2 cellular contexts compared by ENCODE assay signal in the genomic region with DNA sequence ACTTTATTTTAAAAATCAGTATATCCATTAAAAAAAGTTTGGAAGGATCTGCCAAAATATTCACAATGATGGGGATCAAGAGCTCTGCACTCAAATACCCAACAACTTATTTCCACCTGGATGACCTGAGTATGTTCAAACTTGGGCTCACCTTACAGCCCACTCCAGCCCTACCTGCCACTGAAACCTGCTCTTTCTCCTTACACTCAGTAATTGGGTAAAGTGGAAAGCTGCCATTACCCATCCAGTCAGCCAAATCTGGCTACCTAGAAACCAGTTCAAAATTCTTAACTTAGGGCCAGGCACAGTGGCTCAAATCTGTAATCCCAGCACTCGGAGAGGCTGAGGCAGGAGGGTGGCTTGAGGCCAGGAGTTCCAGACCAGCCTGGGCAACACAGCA.
TF ChIP-seq lines count a peak whose summit lies in the region.

No MANE protein-coding gene starts in this region.

TF ChIP-seq in SK-N-SH treated with all-trans-retinoic acid at 6 μM for 48 hours, 23 proteins besides CTCF, POLR2A, EP300 and RAD21:
- TF ChIP-seq, protein P1, sequence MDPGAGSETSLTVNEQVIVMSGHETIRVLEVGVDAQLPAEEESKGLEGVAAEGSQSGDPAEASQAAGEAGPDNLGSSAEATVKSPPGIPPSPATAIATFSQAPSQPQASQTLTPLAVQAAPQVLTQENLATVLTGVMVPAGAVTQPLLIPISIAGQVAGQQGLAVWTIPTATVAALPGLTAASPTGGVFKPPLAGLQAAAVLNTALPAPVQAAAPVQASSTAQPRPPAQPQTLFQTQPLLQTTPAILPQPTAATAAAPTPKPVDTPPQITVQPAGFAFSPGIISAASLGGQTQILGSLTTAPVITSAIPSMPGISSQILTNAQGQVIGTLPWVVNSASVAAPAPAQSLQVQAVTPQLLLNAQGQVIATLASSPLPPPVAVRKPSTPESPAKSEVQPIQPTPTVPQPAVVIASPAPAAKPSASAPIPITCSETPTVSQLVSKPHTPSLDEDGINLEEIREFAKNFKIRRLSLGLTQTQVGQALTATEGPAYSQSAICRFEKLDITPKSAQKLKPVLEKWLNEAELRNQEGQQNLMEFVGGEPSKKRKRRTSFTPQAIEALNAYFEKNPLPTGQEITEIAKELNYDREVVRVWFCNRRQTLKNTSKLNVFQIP (CRISPR knock-in tag; IDR thresholded peaks at IDR 0.05; ENCODE audit: borderline replicate concordance, low read depth), result no peak
- TF ChIP-seq SNAI2 (CRISPR knock-in tag; IDR thresholded peaks at IDR 0.05) (no peak), OSR1 (CRISPR knock-in tag; IDR thresholded peaks at IDR 0.05) (no peak), ZC3H10 (CRISPR knock-in tag; IDR thresholded peaks at IDR 0.05) (no peak), PPARA (CRISPR knock-in tag; IDR thresholded peaks at IDR 0.05; ENCODE audit: borderline replicate concordance) (no peak), ZNF565 (CRISPR knock-in tag; conservative IDR thresholded peaks at IDR 0.05; ENCODE audit: low read depth) (no peak), ZNF70 (CRISPR knock-in tag; IDR thresholded peaks at IDR 0.05) (no peak), ESRRG (CRISPR knock-in tag; IDR thresholded peaks at IDR 0.05) (no peak), GLIS3 (CRISPR knock-in tag; IDR thresholded peaks at IDR 0.05) (no peak), TOX (CRISPR knock-in tag; IDR thresholded peaks at IDR 0.05; ENCODE audit: borderline replicate concordance) (no peak), ZFP3 (CRISPR knock-in tag; IDR thresholded peaks at IDR 0.05) (no peak), CSDC2 (CRISPR knock-in tag; IDR thresholded peaks at IDR 0.05) (no peak), RARB (CRISPR knock-in tag; IDR thresholded peaks at IDR 0.05) (no peak), ZNF8 (CRISPR knock-in tag; IDR thresholded peaks at IDR 0.05) (no peak)
- TF ChIP-seq, protein P2, sequence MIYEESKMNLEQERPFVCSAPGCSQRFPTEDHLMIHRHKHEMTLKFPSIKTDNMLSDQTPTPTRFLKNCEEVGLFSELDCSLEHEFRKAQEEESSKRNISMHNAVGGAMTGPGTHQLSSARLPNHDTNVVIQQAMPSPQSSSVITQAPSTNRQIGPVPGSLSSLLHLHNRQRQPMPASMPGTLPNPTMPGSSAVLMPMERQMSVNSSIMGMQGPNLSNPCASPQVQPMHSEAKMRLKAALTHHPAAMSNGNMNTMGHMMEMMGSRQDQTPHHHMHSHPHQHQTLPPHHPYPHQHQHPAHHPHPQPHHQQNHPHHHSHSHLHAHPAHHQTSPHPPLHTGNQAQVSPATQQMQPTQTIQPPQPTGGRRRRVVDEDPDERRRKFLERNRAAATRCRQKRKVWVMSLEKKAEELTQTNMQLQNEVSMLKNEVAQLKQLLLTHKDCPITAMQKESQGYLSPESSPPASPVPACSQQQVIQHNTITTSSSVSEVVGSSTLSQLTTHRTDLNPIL (CRISPR knock-in tag; IDR thresholded peaks at IDR 0.05; ENCODE audit: low read depth), result no peak
- TF ChIP-seq, protein P3, sequence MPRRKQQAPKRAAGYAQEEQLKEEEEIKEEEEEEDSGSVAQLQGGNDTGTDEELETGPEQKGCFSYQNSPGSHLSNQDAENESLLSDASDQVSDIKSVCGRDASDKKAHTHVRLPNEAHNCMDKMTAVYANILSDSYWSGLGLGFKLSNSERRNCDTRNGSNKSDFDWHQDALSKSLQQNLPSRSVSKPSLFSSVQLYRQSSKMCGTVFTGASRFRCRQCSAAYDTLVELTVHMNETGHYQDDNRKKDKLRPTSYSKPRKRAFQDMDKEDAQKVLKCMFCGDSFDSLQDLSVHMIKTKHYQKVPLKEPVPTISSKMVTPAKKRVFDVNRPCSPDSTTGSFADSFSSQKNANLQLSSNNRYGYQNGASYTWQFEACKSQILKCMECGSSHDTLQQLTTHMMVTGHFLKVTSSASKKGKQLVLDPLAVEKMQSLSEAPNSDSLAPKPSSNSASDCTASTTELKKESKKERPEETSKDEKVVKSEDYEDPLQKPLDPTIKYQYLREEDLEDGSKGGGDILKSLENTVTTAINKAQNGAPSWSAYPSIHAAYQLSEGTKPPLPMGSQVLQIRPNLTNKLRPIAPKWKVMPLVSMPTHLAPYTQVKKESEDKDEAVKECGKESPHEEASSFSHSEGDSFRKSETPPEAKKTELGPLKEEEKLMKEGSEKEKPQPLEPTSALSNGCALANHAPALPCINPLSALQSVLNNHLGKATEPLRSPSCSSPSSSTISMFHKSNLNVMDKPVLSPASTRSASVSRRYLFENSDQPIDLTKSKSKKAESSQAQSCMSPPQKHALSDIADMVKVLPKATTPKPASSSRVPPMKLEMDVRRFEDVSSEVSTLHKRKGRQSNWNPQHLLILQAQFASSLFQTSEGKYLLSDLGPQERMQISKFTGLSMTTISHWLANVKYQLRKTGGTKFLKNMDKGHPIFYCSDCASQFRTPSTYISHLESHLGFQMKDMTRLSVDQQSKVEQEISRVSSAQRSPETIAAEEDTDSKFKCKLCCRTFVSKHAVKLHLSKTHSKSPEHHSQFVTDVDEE (CRISPR knock-in tag; IDR thresholded peaks at IDR 0.05), result no peak
- TF ChIP-seq, protein P4, sequence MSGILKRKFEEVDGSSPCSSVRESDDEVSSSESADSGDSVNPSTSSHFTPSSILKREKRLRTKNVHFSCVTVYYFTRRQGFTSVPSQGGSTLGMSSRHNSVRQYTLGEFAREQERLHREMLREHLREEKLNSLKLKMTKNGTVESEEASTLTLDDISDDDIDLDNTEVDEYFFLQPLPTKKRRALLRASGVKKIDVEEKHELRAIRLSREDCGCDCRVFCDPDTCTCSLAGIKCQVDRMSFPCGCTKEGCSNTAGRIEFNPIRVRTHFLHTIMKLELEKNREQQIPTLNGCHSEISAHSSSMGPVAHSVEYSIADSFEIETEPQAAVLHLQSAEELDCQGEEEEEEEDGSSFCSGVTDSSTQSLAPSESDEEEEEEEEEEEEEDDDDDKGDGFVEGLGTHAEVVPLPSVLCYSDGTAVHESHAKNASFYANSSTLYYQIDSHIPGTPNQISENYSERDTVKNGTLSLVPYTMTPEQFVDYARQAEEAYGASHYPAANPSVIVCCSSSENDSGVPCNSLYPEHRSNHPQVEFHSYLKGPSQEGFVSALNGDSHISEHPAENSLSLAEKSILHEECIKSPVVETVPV (CRISPR knock-in tag; IDR thresholded peaks at IDR 0.05), result no peak

TF ChIP-seq in SK-N-SH, 30 proteins besides CTCF, POLR2A, EP300 and RAD21 (continued from another document):
- TF ChIP-seq EZH2phosphoT487 (IDR thresholded peaks at IDR 0.05; ENCODE audit: borderline replicate concordance, low read depth) (no peak), TEAD4 (IDR thresholded peaks at IDR 0.05; ENCODE audit: borderline replicate concordance, insufficient read depth) (no peak), ELF1 (IDR thresholded peaks at IDR 0.05) (no peak), YY1 (IDR thresholded peaks at IDR 0.05; ENCODE audit: low read depth) (no peak), FOXJ3 (CRISPR knock-in tag; IDR thresholded peaks at IDR 0.05) (no peak), SIN3A (IDR thresholded peaks at IDR 0.05; ENCODE audit: borderline replicate concordance, low read depth, low read length) (no peak)
- TF ChIP-seq, protein P5, sequence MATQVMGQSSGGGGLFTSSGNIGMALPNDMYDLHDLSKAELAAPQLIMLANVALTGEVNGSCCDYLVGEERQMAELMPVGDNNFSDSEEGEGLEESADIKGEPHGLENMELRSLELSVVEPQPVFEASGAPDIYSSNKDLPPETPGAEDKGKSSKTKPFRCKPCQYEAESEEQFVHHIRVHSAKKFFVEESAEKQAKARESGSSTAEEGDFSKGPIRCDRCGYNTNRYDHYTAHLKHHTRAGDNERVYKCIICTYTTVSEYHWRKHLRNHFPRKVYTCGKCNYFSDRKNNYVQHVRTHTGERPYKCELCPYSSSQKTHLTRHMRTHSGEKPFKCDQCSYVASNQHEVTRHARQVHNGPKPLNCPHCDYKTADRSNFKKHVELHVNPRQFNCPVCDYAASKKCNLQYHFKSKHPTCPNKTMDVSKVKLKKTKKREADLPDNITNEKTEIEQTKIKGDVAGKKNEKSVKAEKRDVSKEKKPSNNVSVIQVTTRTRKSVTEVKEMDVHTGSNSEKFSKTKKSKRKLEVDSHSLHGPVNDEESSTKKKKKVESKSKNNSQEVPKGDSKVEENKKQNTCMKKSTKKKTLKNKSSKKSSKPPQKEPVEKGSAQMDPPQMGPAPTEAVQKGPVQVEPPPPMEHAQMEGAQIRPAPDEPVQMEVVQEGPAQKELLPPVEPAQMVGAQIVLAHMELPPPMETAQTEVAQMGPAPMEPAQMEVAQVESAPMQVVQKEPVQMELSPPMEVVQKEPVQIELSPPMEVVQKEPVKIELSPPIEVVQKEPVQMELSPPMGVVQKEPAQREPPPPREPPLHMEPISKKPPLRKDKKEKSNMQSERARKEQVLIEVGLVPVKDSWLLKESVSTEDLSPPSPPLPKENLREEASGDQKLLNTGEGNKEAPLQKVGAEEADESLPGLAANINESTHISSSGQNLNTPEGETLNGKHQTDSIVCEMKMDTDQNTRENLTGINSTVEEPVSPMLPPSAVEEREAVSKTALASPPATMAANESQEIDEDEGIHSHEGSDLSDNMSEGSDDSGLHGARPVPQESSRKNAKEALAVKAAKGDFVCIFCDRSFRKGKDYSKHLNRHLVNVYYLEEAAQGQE (IDR thresholded peaks at IDR 0.05; ENCODE audit: low read depth, low read length), result no peak
- TF ChIP-seq, protein P6, sequence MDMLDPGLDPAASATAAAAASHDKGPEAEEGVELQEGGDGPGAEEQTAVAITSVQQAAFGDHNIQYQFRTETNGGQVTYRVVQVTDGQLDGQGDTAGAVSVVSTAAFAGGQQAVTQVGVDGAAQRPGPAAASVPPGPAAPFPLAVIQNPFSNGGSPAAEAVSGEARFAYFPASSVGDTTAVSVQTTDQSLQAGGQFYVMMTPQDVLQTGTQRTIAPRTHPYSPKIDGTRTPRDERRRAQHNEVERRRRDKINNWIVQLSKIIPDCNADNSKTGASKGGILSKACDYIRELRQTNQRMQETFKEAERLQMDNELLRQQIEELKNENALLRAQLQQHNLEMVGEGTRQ (IDR thresholded peaks at IDR 0.05; ENCODE audit: borderline replicate concordance, low read depth, low read length), result no peak
- TF ChIP-seq, protein P7, sequence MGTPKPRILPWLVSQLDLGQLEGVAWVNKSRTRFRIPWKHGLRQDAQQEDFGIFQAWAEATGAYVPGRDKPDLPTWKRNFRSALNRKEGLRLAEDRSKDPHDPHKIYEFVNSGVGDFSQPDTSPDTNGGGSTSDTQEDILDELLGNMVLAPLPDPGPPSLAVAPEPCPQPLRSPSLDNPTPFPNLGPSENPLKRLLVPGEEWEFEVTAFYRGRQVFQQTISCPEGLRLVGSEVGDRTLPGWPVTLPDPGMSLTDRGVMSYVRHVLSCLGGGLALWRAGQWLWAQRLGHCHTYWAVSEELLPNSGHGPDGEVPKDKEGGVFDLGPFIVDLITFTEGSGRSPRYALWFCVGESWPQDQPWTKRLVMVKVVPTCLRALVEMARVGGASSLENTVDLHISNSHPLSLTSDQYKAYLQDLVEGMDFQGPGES (IDR thresholded peaks at IDR 0.05; ENCODE audit: low read depth, low read length), result no peak
